Comparison of ENCODE assay signal across 9 cellular contexts in genomic region chr6:71533939-71534379, GRCh38.
DNase-seq lines count a peak whose midpoint lies in the region; ATAC-seq and TF ChIP-seq lines count a peak whose summit lies in the region.
"Had no signal": no experiment of that assay in that cellular context is flagged by ENCODE, and none has a peak within 500 bp of the region (broad histone marks: within the 10 kb centered on the region; RNA-seq: fewer than 3 reads in every experiment).

No MANE protein-coding gene starts in this region.

- no peak overlapping the region for H3K4me3 Mint-ChIP-seq in CD14-positive monocyte
- H3K4me3 Mint-ChIP-seq: central memory CD8-positive, alpha-beta T cell had no signal

- H3K4me3 ChIP-seq in lung = no peak overlapping the region

- H3K27ac Mint-ChIP-seq in CD14-positive monocyte = no peak overlapping the region

- peaks cover 0 to 2% (median 0%) of the 10 kb centered on the region in 3 donors for H3K27me3 Mint-ChIP-seq in CD14-positive monocyte (ENCODE audit: low read depth in 3 of 3)

- no peak for ATAC-seq in lung (ENCODE audit: insufficient read depth, low FRiP score)
- no peak for ATAC-seq in HG03025 (IDR thresholded peaks at IDR 0.05; ENCODE audit: low FRiP score, unreplicated experiment)

- H3K36me3 ChIP-seq in lung (ENCODE audit: control insufficient read depth in 2 of 2, insufficient read depth in 2 of 2, low read length in 2 of 2) = no peaks in the 10 kb centered on the region

- intact Hi-C loops in CD14-positive monocyte (cut with micrococcal nuclease) = no loop called here

- TF ChIP-seq CTCF in CD14-positive monocyte (IDR thresholded peaks at IDR 0.05) (peak; percentile 73), lung (IDR thresholded peaks at IDR 0.05; ENCODE audit: control extremely low read depth, extremely low read depth) (peak; percentile 30)

- no peaks in the 10 kb centered on the region for H3K36me3 Mint-ChIP-seq in CD14-positive monocyte

- no peak overlapping the region for H3K27ac ChIP-seq in lung (ENCODE audit: low read depth in 1 of 2, low read length in 1 of 2)

- H3K9me3 Mint-ChIP-seq in CD14-positive monocyte = no peaks in the 10 kb centered on the region
- H3K9me3 Mint-ChIP-seq: central memory CD8-positive, alpha-beta T cell had no signal

- no peaks in the 10 kb centered on the region for H3K27me3 ChIP-seq in lung (ENCODE audit: control insufficient read depth, insufficient read depth)

- 60 to 66% methylated on average over 2 of the region's 2 CpGs for WGBS in lung, 2 donors

- DNase-seq in CD14-positive monocyte (ENCODE audit: low spot score) (no peak), HT-29 (ENCODE audit: low spot score) (peak; percentile 43), astrocyte of the hippocampus (ENCODE audit: low read depth, low spot score) (peak; percentile 51), lung (ENCODE audit: low spot score) (no peak), ecto neural progenitor cell (ENCODE audit: low spot score) (no peak)
- no peak for DNase-seq in stimulated activated CD4-positive, alpha-beta T cell treated with anti-CD3 and anti-CD28 coated beads, Interleukin-12 subunit alpha, Interleukin-12 subunit beta, amount 100 ng/mL, for 4 hours
- DNase-seq in activated T-cell treated with anti-CD3 and anti-CD28 coated beads, Interleukin-2, amount 50 U/mL, for 48 hours = no peak

- H3K4me1 ChIP-seq in lung (ENCODE audit: control insufficient read depth in 2 of 2, insufficient read depth in 2 of 2, low read length in 2 of 2) = no peaks in the 10 kb centered on the region

- peaks cover 0 to 1% of the 10 kb centered on the region in 2 donors for H3K9me3 ChIP-seq in lung (ENCODE audit: control insufficient read depth in 2 of 2, insufficient read depth in 1 of 2, low read length in 1 of 2)

- H3K4me1 Mint-ChIP-seq in CD14-positive monocyte = no peaks in the 10 kb centered on the region
- H3K4me1 Mint-ChIP-seq: central memory CD8-positive, alpha-beta T cell had no signal

Comparison
In these comparisons a context has a peak if more than half of its experiments do, and no peak if none do; other contexts are left out.
1. DNase-seq: peak in HT-29 (single experiment) and astrocyte of the hippocampus (single experiment); none in CD14-positive monocyte (single experiment), lung (single experiment), ecto neural progenitor cell (single experiment), stimulated activated CD4-positive, alpha-beta T cell treated with anti-CD3 and anti-CD28 coated beads, Interleukin-12 subunit alpha, Interleukin-12 subunit beta, amount 100 ng/mL, for 4 hours (single experiment) and activated T-cell treated with anti-CD3 and anti-CD28 coated beads, Interleukin-2, amount 50 U/mL, for 48 hours (0 of 2).